ENCODE assay signal across 1 cellular context in the genomic region with DNA sequence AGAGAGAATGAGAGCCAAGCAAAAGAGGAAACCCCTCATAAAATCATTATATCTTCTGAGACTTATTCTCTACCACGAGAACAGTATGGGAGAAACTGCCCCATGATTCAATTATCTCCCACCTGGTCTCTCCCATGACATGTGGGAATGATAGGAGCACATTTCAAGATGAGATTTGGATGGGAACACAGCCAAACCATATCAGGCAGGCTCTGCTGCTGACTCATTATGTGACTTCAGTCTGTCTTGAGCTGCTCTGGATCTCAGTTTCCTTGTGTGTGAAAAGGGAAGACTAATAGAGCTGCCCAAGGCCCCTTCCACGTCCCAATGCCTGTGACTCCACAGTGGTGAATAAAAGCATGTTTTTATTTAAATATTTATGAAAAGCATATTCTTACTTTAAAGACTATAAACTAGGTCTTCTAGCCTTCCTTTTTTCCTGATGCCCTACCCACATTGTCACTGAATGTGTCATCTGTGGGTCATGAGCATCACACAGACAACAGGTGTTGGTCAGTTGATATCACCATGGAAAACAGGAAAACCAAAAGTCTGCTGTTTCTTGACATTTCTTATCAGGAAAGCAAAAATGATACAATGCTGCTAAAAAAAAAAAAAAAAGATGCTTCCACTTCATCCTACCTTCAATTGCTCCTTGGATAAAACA.
TF ChIP-seq lines count a peak whose summit lies in the region.

No MANE protein-coding gene starts in this region.

TF ChIP-seq in IMR-90, 13 proteins besides CTCF, POLR2A, EP300 and RAD21 (continued from another document):
- TF ChIP-seq RFX5 (IDR thresholded peaks at IDR 0.05; ENCODE audit: low read depth, low read length), result no peak
- TF ChIP-seq MAZ (IDR thresholded peaks at IDR 0.05; ENCODE audit: borderline replicate concordance, low read depth, low read length), result no peak
- no peak for TF ChIP-seq BHLHE40 (IDR thresholded peaks at IDR 0.05; ENCODE audit: low read depth, low read length)
TF ChIP-seq in IMR-90: peak in this region for 0.
